ENCODE assay signal across 15 cellular contexts in genomic region chr1:18705811-18706210, GRCh38.
A peak's percentile ranks its signal among the peaks of the same experiment; 100 is the strongest.
DNase-seq lines count a peak whose midpoint lies in the region; ATAC-seq and TF ChIP-seq lines count a peak whose summit lies in the region.
"Had no signal": no experiment of that assay in that cellular context is flagged by ENCODE, and none has a peak within 500 bp of the region (broad histone marks: within the 10 kb centered on the region; RNA-seq: fewer than 3 reads in every experiment).

No MANE protein-coding gene starts in this region.

- H3K9me3 ChIP-seq in BLaER1 = no peaks in the 10 kb centered on the region
- no peaks in the 10 kb centered on the region for H3K9me3 ChIP-seq in naive thymus-derived CD4-positive, alpha-beta T cell (ENCODE audit: control insufficient read depth in 2 of 3, low read length in 3 of 3)
- H3K9me3 ChIP-seq: BE2C, HAP-1 had no signal

- CTCF ChIA-PET in naive thymus-derived CD4-positive, alpha-beta T cell (lab: Charles Lee) = no interaction called here

- H3K36me3 Mint-ChIP-seq in nephron progenitor cell (ENCODE audit: low read depth) = no peaks in the 10 kb centered on the region
- no peaks in the 10 kb centered on the region for H3K36me3 Mint-ChIP-seq in naive thymus-derived CD4-positive, alpha-beta T cell
- H3K36me3 Mint-ChIP-seq: CD4-positive, alpha-beta memory T cell had no signal

- H4K20me1 ChIP-seq in BLaER1 = peaks cover under 1% of the 10 kb centered on the region; the same call in 1 of the 2 replicates

- peaks cover 32% of the 10 kb centered on the region for H3K4me1 ChIP-seq in BLaER1
- H3K4me1 ChIP-seq in naive thymus-derived CD4-positive, alpha-beta T cell (ENCODE audit: control insufficient read depth in 2 of 2, insufficient read depth in 2 of 2, low read length in 2 of 2) = no peaks in the 10 kb centered on the region
- H3K4me1 ChIP-seq: BE2C, HAP-1 had no signal

- no peak overlapping the region for H3K4me3 Mint-ChIP-seq in nephron progenitor cell
- no peak overlapping the region for H3K4me3 Mint-ChIP-seq in naive thymus-derived CD4-positive, alpha-beta T cell
- H3K4me3 Mint-ChIP-seq: CD4-positive, alpha-beta memory T cell had no signal

- H3K27ac Mint-ChIP-seq in nephron progenitor cell = peak overlapping the region; percentile 71
- H3K27ac Mint-ChIP-seq in naive thymus-derived CD4-positive, alpha-beta T cell = no peak overlapping the region
- H3K27ac Mint-ChIP-seq: CD4-positive, alpha-beta memory T cell had no signal

- DNase-seq in HT-29 (ENCODE audit: low spot score) (peak; percentile 47), RPMI8226 (peak; percentile 71), nephron progenitor cell (no peak), cardiac septum (ENCODE audit: low spot score) (no peak)
- no peak for DNase-seq in naive thymus-derived CD4-positive, alpha-beta T cell
- DNase-seq: BE2C; CD4-positive, alpha-beta memory T cell; NCI-H1105 treated with DMSO at 0.1 percent for 48 hours; NCI-H1694; NCI-H2081 treated with DMSO at 0.1 percent for 48 hours; NCI-H226; PC-9 had no signal

- no peaks in the 10 kb centered on the region for H3K9me3 Mint-ChIP-seq in nephron progenitor cell
- H3K9me3 Mint-ChIP-seq in naive thymus-derived CD4-positive, alpha-beta T cell = peaks cover 0 to 2% (median 0%) of the 10 kb centered on the region in 11 donors
- H3K9me3 Mint-ChIP-seq: CD4-positive, alpha-beta memory T cell had no signal

- intact Hi-C loops in cardiac septum (cut with DNase I) = no loop called here
- intact Hi-C loops in naive thymus-derived CD4-positive, alpha-beta T cell (cut with micrococcal nuclease) = no loop called here

- no peak overlapping the region for H3K9ac ChIP-seq in BLaER1

- H3K36me3 ChIP-seq in BLaER1 = no peaks in the 10 kb centered on the region
- no peaks in the 10 kb centered on the region for H3K36me3 ChIP-seq in naive thymus-derived CD4-positive, alpha-beta T cell (ENCODE audit: control insufficient read depth in 2 of 3, insufficient read depth in 3 of 3, low read length in 3 of 3)
- H3K36me3 ChIP-seq: BE2C, HAP-1 had no signal

- peaks cover 19% of the 10 kb centered on the region for H3K27me3 ChIP-seq in BLaER1
- no peaks in the 10 kb centered on the region for H3K27me3 ChIP-seq in naive thymus-derived CD4-positive, alpha-beta T cell (ENCODE audit: control insufficient read depth in 2 of 2, insufficient read depth in 2 of 2, low read length in 2 of 2)
- H3K27me3 ChIP-seq: BE2C had no signal

- peaks cover 24% of the 10 kb centered on the region for H3K4me1 Mint-ChIP-seq in nephron progenitor cell
- H3K4me1 Mint-ChIP-seq in naive thymus-derived CD4-positive, alpha-beta T cell = peaks cover 0 to 3% (median 0%) of the 10 kb centered on the region in 7 donors
- H3K4me1 Mint-ChIP-seq: CD4-positive, alpha-beta memory T cell had no signal

- no peak overlapping the region for H3K4me3 ChIP-seq in BLaER1
- H3K4me3 ChIP-seq in naive thymus-derived CD4-positive, alpha-beta T cell (ENCODE audit: low read length) = no peak overlapping the region
- H3K4me3 ChIP-seq: HAP-1, PC-9 had no signal

- no peak overlapping the region for H3K27ac ChIP-seq in BLaER1
- H3K27ac ChIP-seq in naive thymus-derived CD4-positive, alpha-beta T cell (ENCODE audit: low read depth, low read length) = no peak overlapping the region
- H3K27ac ChIP-seq: PC-9 had no signal

- TF ChIP-seq CTCF in nephron progenitor cell (IDR thresholded peaks at IDR 0.05) = no peak

- H3K4me2 ChIP-seq in BLaER1 = peak overlapping the region; percentile 60
- H3K4me2 ChIP-seq: PC-9 had no signal

- H3K27me3 Mint-ChIP-seq in nephron progenitor cell (ENCODE audit: low read depth, poor library complexity) = peaks cover 83% of the 10 kb centered on the region
- H3K27me3 Mint-ChIP-seq in naive thymus-derived CD4-positive, alpha-beta T cell = peaks cover 19 to 46% (median 25%) of the 10 kb centered on the region in 5 donors

- POLR2A ChIA-PET in naive thymus-derived CD4-positive, alpha-beta T cell (lab: Charles Lee) = no interaction called here

- ATAC-seq in GM21786 (IDR thresholded peaks at IDR 0.05; ENCODE audit: unreplicated experiment) = no peak
- ATAC-seq in naive thymus-derived CD4-positive, alpha-beta T cell = no peak

Comparison
In these comparisons a context has a peak if more than half of its experiments do, and no peak if none do; other contexts are left out.
1. DNase-seq: peak in HT-29 (single experiment) and RPMI8226 (single experiment); none in nephron progenitor cell (single experiment), cardiac septum (single experiment) and naive thymus-derived CD4-positive, alpha-beta T cell (0 of 9).